ENCODE assay signal across 16 cellular contexts in the genomic region with DNA sequence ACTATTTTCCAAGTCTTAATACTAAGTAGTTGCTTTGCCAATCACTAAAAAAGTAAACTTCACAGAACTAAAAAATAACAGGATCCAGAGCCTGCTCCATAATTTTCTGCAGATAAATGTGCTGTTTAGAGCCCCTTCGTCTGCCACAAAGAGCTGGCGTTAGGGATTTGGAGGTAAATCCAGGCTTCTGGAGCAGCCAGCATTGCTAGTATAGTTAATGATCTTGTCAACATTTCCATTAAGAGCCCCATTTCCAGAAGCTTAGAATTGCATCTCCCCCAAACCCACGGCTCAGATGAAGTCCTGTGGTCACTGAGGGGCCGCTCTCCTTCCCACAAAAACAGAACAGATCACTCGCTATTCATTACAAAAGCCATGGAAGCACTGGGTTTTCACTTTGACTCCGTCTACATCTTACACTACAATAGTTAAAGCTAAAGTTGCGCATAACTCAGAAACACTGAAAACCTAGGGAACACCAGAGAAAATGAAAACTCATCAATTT. TPM values are rescaled to one million over a fixed set of nuclear protein-coding genes. Genes with fewer than 3 reads are reported as not detected.
DNase-seq lines count a peak whose midpoint lies in the region; ATAC-seq and TF ChIP-seq lines count a peak whose summit lies in the region.
"Had no signal": no experiment of that assay in that cellular context is flagged by ENCODE, and none has a peak within 500 bp of the region (broad histone marks: within the 10 kb centered on the region; RNA-seq: fewer than 3 reads in every experiment).

No MANE protein-coding gene starts in this region.

- WGBS in esophagus muscularis mucosa, result 69% methylated on average over 7 of the region's 7 CpGs
- 87% methylated on average over 7 of the region's 7 CpGs for WGBS in right cardiac atrium

- H3K9ac ChIP-seq in Karpas-422 (ENCODE audit: low read length), result peak overlapping the region; percentile 75; the same call in 1 of the 2 replicates

- H3K27me3 Mint-ChIP-seq in CD14-positive monocyte (ENCODE audit: low read depth in 3 of 3), result no peaks in the 10 kb centered on the region

- H4K20me1 ChIP-seq in Karpas-422 (ENCODE audit: insufficient read depth, low read depth, low read length) (peaks cover 51% of the 10 kb centered on the region), osteoblast (ENCODE audit: insufficient read depth, low read length) (no peaks in the 10 kb centered on the region)

- no peak for TF ChIP-seq POLR2A in esophagus muscularis mucosa (IDR thresholded peaks at IDR 0.05; ENCODE audit: low read depth)

- H3K4me3 ChIP-seq in Karpas-422 (ENCODE audit: low read length), result peak overlapping the region; percentile 70; the same call in 1 of the 2 replicates
- H3K4me3 ChIP-seq in esophagus muscularis mucosa, result no peak overlapping the region
- no peak overlapping the region for H3K4me3 ChIP-seq in osteoblast (ENCODE audit: insufficient read depth, low read length)
- H3K4me3 ChIP-seq in foreskin fibroblast (ENCODE audit: low read depth in 1 of 2, low read length in 2 of 2), result peak overlapping the region in 1 of 2 donors; percentile 22
- H3K4me3 ChIP-seq in right cardiac atrium (ENCODE audit: low read length), result no peak overlapping the region

- no peaks in the 10 kb centered on the region for H3K36me3 ChIP-seq in Karpas-422 (ENCODE audit: insufficient read depth, low read length)
- H3K36me3 ChIP-seq in esophagus muscularis mucosa, result no peaks in the 10 kb centered on the region
- no peaks in the 10 kb centered on the region for H3K36me3 ChIP-seq in osteoblast (ENCODE audit: insufficient read depth, low read length)

- H3K27ac Mint-ChIP-seq in CD14-positive monocyte, result peak overlapping the region; percentile 9 to 80 (median 22)

- peak overlapping the region; percentile 88 for H3K4me2 ChIP-seq in Karpas-422 (ENCODE audit: low read depth, low read length, poor library complexity, severe bottlenecking)
- H3K4me2 ChIP-seq in osteoblast (ENCODE audit: insufficient read depth, low read length), result peak overlapping the region; percentile 22

- DNase-seq in CD14-positive monocyte (ENCODE audit: low spot score) (no peak), Karpas-422 (no peak), esophagus muscularis mucosa (ENCODE audit: extremely low spot score) (no peak), osteoblast (ENCODE audit: insufficient read length, low spot score, missing footprints) (no peak), SHP77 treated with DMSO at 0.1 percent for 48 hours (lab: John Stamatoyannopoulos, UW) (no peak), foreskin fibroblast (no peak), right cardiac atrium (no peak)
- DNase-seq: activated CD4-positive, alpha-beta T cell treated with anti-CD3 and anti-CD28 coated beads for 4 hours; caudate nucleus; effector memory CD4-positive, alpha-beta T cell; naive thymus-derived CD4-positive, alpha-beta T cell; NCI-H1436; retina; T-helper 9 cell had no signal

- peaks cover 14 to 25% of the 10 kb centered on the region in 2 donors for H3K36me3 Mint-ChIP-seq in CD14-positive monocyte
- H3K36me3 Mint-ChIP-seq: naive thymus-derived CD4-positive, alpha-beta T cell had no signal

- TF ChIP-seq EP300 in esophagus muscularis mucosa (IDR thresholded peaks at IDR 0.05), result no peak

- 0 out of 2 replicates have a peak overlapping the region, but pooled peaks have one; percentile 60 for H3K27ac ChIP-seq in Karpas-422 (ENCODE audit: low read length)
- peak overlapping the region; percentile 82 to 90 (median 86) for H3K27ac ChIP-seq in esophagus muscularis mucosa (replicated peaks in 1 of 4)
- no peak overlapping the region for H3K27ac ChIP-seq in osteoblast (ENCODE audit: low read depth, low read length)
- H3K27ac ChIP-seq in right cardiac atrium (ENCODE audit: low read length), result no peak overlapping the region

- H3K79me2 ChIP-seq in Karpas-422 (ENCODE audit: low read length), result peaks cover 100% of the 10 kb centered on the region
- peaks cover 86% of the 10 kb centered on the region for H3K79me2 ChIP-seq in osteoblast (ENCODE audit: insufficient read depth, low read length)

- H3K9me2 ChIP-seq in Karpas-422 (replicated peaks; ENCODE audit: insufficient read depth, low read length), result no peaks in the 10 kb centered on the region

- H3K4me1 Mint-ChIP-seq in CD14-positive monocyte, result peaks cover 82% of the 10 kb centered on the region

- peaks cover 0 to 3% (median 0%) of the 10 kb centered on the region in 7 donors for H3K9me3 Mint-ChIP-seq in CD14-positive monocyte
- H3K9me3 Mint-ChIP-seq: naive thymus-derived CD4-positive, alpha-beta T cell had no signal

- H3K4me1 ChIP-seq in Karpas-422 (ENCODE audit: low read length) (peaks cover 100% of the 10 kb centered on the region), esophagus muscularis mucosa (peaks cover 36 to 92% (median 81%) of the 10 kb centered on the region in 4 donors), osteoblast (ENCODE audit: insufficient read depth, low read length) (peaks cover 55% of the 10 kb centered on the region), right cardiac atrium (ENCODE audit: control insufficient read depth, insufficient read depth, low read length) (peaks cover 4% of the 10 kb centered on the region)

- H3K27me3 ChIP-seq in Karpas-422 (ENCODE audit: low read length) (no peaks in the 10 kb centered on the region), esophagus muscularis mucosa (no peaks in the 10 kb centered on the region), osteoblast (ENCODE audit: insufficient read depth, low read length) (no peaks in the 10 kb centered on the region), right cardiac atrium (ENCODE audit: control insufficient read depth, insufficient read depth) (no peaks in the 10 kb centered on the region)

- TF ChIP-seq CTCF in CD14-positive monocyte (IDR thresholded peaks at IDR 0.05) (no peak), esophagus muscularis mucosa (IDR thresholded peaks at IDR 0.05) (no peak), osteoblast (IDR thresholded peaks at IDR 0.05; ENCODE audit: extremely low read depth, low read depth, low read length) (no peak), foreskin fibroblast (IDR thresholded peaks at IDR 0.05; ENCODE audit: low read depth, low read length) (no peak)

- H2AFZ ChIP-seq in Karpas-422 (ENCODE audit: low read length) (no peak overlapping the region), osteoblast (ENCODE audit: low read length) (no peak overlapping the region)

- no peak overlapping the region for H3K4me3 Mint-ChIP-seq in CD14-positive monocyte

- no peak for ATAC-seq in right cardiac atrium
- ATAC-seq in activated CD4-positive, CD25-positive, alpha-beta regulatory T cell treated with anti-CD3 and anti-CD28 coated beads, Interleukin-2, amount 50 U/mL, for 24 hours, result no peak
- ATAC-seq: naive thymus-derived CD4-positive, alpha-beta T cell; Right ventricle myocardium inferior had no signal

- H3K9me3 ChIP-seq in Karpas-422 (ENCODE audit: low read length), result no peaks in the 10 kb centered on the region
- H3K9me3 ChIP-seq in esophagus muscularis mucosa, result no peaks in the 10 kb centered on the region
- H3K9me3 ChIP-seq in osteoblast (ENCODE audit: low read depth, low read length), result no peaks in the 10 kb centered on the region
- no peaks in the 10 kb centered on the region for H3K9me3 ChIP-seq in right cardiac atrium (ENCODE audit: control insufficient read depth, low read length)

- intact Hi-C loops in CD14-positive monocyte (cut with micrococcal nuclease) (loop anchor here in 1 of 2 donors (5.0 kb wide), 1 partner anchor 34 kb away; no protein-coding TSS in a partner anchor), esophagus muscularis mucosa (cut with DNase I) (loop anchor here (5.0 kb wide), 1 partner anchor 34 kb away; no protein-coding TSS in a partner anchor), right cardiac atrium (cut with DNase I) (loop anchor here in 1 of 4 donors (5.0 kb wide), 1 partner anchor 39 kb away; no protein-coding TSS in a partner anchor)

RNA-seq across cellular contexts. Expression of a gene that starts 41.9 kb away (rescaled TPM):
- polyA plus RNA-seq in CD14-positive monocyte, result 1 to 10 TPM; 5.0 to 8.6 TPM
- 41.0 and 53.3 TPM in 2 replicates for total RNA-seq in Karpas-422 (2014; rRNA removed; shearing (Covaris generic); ENCODE audit: low replicate concordance)
- 10 to 100 TPM; 28.5 to 44.9 (median 35.8) TPM for total RNA-seq in esophagus muscularis mucosa
- 16.3 and 17.7 TPM in 2 replicates for total RNA-seq in osteoblast
- total RNA-seq in right cardiac atrium, result 10 to 100 TPM; 11.0 to 16.2 (median 12.3) TPM
- polyA plus RNA-seq in right cardiac atrium, result 4.8 TPM

Comparison
In these comparisons a context has a peak if more than half of its experiments do, and no peak if none do; other contexts are left out.
1. H3K27ac ChIP-seq: peak in Karpas-422 (single experiment) and esophagus muscularis mucosa (4 of 4); none in osteoblast (single experiment) and right cardiac atrium (single experiment).